ENCODE assay signal across 12 cellular contexts in the genomic region with DNA sequence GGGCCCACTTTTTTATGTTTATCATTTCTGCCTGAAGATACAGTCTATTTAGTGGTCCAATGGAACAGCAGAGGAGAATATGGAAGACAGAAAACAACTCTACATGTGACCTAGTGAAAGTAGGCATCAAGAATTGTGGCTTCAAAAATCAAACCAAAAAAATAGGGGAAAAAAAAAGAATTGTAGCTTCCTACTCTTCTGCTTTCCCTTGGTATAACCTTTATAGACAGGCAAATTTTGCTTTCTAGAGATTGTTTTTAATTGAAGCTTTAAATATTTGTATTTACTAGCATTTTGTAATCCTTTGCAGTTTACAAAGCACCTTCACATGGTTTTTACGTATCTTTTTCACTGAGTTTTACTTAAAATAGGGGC. TPM values are rescaled to one million over a fixed set of nuclear protein-coding genes. Genes with fewer than 3 reads are reported as not detected.
DNase-seq lines count a peak whose midpoint lies in the region; ATAC-seq and TF ChIP-seq lines count a peak whose summit lies in the region.
"Had no signal": no experiment of that assay in that cellular context is flagged by ENCODE, and none has a peak within 500 bp of the region (broad histone marks: within the 10 kb centered on the region; RNA-seq: fewer than 3 reads in every experiment).

No MANE protein-coding gene starts in this region.

- H3K36me3 ChIP-seq in SU-DHL-6 (ENCODE audit: low read length) = peaks cover 24% of the 10 kb centered on the region
- H3K36me3 ChIP-seq in esophagus squamous epithelium = peaks cover 0 to 17% (median 0%) of the 10 kb centered on the region in 3 donors
- H3K36me3 ChIP-seq in thymus (ENCODE audit: control insufficient read depth, insufficient read depth) = peaks cover 9% of the 10 kb centered on the region

- H3K27ac Mint-ChIP-seq in activated CD8-positive, alpha-beta memory T cell treated with anti-CD3 and anti-CD28 coated beads, Interleukin-2, amount 10 ng/mL, durations not matched to agents 7 days and 5 days = peak overlapping the region; percentile 94

- peak overlapping the region; percentile 76 for H3K27ac ChIP-seq in SU-DHL-6 (ENCODE audit: low read depth, low read length)
- H3K27ac ChIP-seq in esophagus squamous epithelium = peak overlapping the region; percentile 74 to 88 (median 84)
- H3K27ac ChIP-seq in thymus (ENCODE audit: low read depth) = peak overlapping the region; percentile 84

- in situ Hi-C loops in GM13976 (cut with MboI; ENCODE audit: low sequenced_read_pairs, unreplicated experiment) = no loop called here

- peak overlapping the region; percentile 60 for H3K4me2 ChIP-seq in SU-DHL-6 (ENCODE audit: low read depth, low read length, poor library complexity, severe bottlenecking)

- intact Hi-C loops in esophagus squamous epithelium (cut with DNase I) = no loop called here

- peaks cover 29% of the 10 kb centered on the region for H3K36me3 Mint-ChIP-seq in activated CD8-positive, alpha-beta memory T cell treated with anti-CD3 and anti-CD28 coated beads, Interleukin-2, amount 10 ng/mL, durations not matched to agents 7 days and 5 days

- TF ChIP-seq POLR2A in esophagus squamous epithelium (IDR thresholded peaks at IDR 0.05) = no peak

- no peaks in the 10 kb centered on the region for H3K9me3 Mint-ChIP-seq in activated CD8-positive, alpha-beta memory T cell treated with anti-CD3 and anti-CD28 coated beads, Interleukin-2, amount 10 ng/mL, durations not matched to agents 7 days and 5 days (ENCODE audit: low read depth)

- H3K79me2 ChIP-seq in SU-DHL-6 (ENCODE audit: insufficient read depth, low read length) = no peaks in the 10 kb centered on the region

- peaks cover 16 to 80% (median 37%) of the 10 kb centered on the region in 3 donors for H3K4me1 ChIP-seq in esophagus squamous epithelium
- peaks cover 24% of the 10 kb centered on the region for H3K4me1 ChIP-seq in thymus (ENCODE audit: control insufficient read depth, insufficient read depth, low read length)

- TF ChIP-seq CTCF in SU-DHL-6 (IDR thresholded peaks at IDR 0.05; ENCODE audit: insufficient read depth, low read length, poor library complexity, severe bottlenecking) (no peak), esophagus squamous epithelium (IDR thresholded peaks at IDR 0.05) (no peak), GM13976 (IDR thresholded peaks at IDR 0.05; ENCODE audit: borderline replicate concordance, control extremely low read depth, extremely low read depth, insufficient read depth, missing control alignments) (no peak)

- H3K4me3 ChIP-seq in SU-DHL-6 (ENCODE audit: insufficient read depth, low read length, poor library complexity, severe bottlenecking) (no peak overlapping the region), esophagus squamous epithelium (peak overlapping the region in 1 of 4 donors; percentile 5), thymus (ENCODE audit: low read length) (peak overlapping the region; percentile 34)

- no peak for DNase-seq in activated CD8-positive, alpha-beta memory T cell treated with anti-CD3 and anti-CD28 coated beads, Interleukin-2, amount 10 ng/mL, durations not matched to agents 7 days and 5 days
- DNase-seq in activated CD8-positive, alpha-beta memory T cell treated with anti-CD3 and anti-CD28 coated beads, Interleukin-2, amount 50 U/mL, for 4 hours = no peak
- DNase-seq in esophagus squamous epithelium (lab: John Stamatoyannopoulos, UW) = no peak
- no peak for DNase-seq in NCI-H82 (lab: John Stamatoyannopoulos, UW)
- DNase-seq in GM13976 (ENCODE audit: low spot score) = no peak
- DNase-seq: foreskin melanocyte had no signal

- H3K27me3 ChIP-seq in SU-DHL-6 (ENCODE audit: low read length) = no peaks in the 10 kb centered on the region
- no peaks in the 10 kb centered on the region for H3K27me3 ChIP-seq in esophagus squamous epithelium
- H3K27me3 ChIP-seq in thymus (ENCODE audit: control insufficient read depth, insufficient read depth) = no peaks in the 10 kb centered on the region

- peak overlapping the region; percentile 74 for H3K4me3 Mint-ChIP-seq in activated CD8-positive, alpha-beta memory T cell treated with anti-CD3 and anti-CD28 coated beads, Interleukin-2, amount 10 ng/mL, durations not matched to agents 7 days and 5 days

- H3K9ac ChIP-seq in SU-DHL-6 (ENCODE audit: low read length) = peak overlapping the region; percentile 13

- H3K4me1 Mint-ChIP-seq in activated CD8-positive, alpha-beta memory T cell treated with anti-CD3 and anti-CD28 coated beads, Interleukin-2, amount 10 ng/mL, durations not matched to agents 7 days and 5 days = peaks cover 57% of the 10 kb centered on the region

- H4K20me1 ChIP-seq in SU-DHL-6 (ENCODE audit: low read depth, low read length) = no peaks in the 10 kb centered on the region

- CTCF ChIA-PET in activated CD8-positive, alpha-beta memory T cell treated with anti-CD3 and anti-CD28 coated beads, Interleukin-2, amount 10 ng/mL, durations not matched to agents 7 days and 5 days (lab: Charles Lee) = interaction anchor here (0.7 to 7.6 kb wide), 12 partner anchors 13 to 252 kb away, joined by 3 to 69 read pairs (median 6); partner anchors contain the start of genes CEP85, PDIK1L and ZNF593

- H3K27me3 Mint-ChIP-seq in activated CD8-positive, alpha-beta memory T cell treated with anti-CD3 and anti-CD28 coated beads, Interleukin-2, amount 10 ng/mL, durations not matched to agents 7 days and 5 days = no peaks in the 10 kb centered on the region

- H3F3A ChIP-seq in SU-DHL-6 (ENCODE audit: insufficient read depth) = peaks cover 14% of the 10 kb centered on the region

- no peak overlapping the region for H2AFZ ChIP-seq in SU-DHL-6 (ENCODE audit: low read depth, low read length, severe bottlenecking)

- H3K9me3 ChIP-seq in SU-DHL-6 (ENCODE audit: insufficient read depth, low read length) (no peaks in the 10 kb centered on the region), esophagus squamous epithelium (no peaks in the 10 kb centered on the region), thymus (ENCODE audit: control insufficient read depth) (no peaks in the 10 kb centered on the region)

- no peak for ATAC-seq in activated CD8-positive, alpha-beta memory T cell treated with anti-CD3 and anti-CD28 coated beads, Interleukin-2, amount 10 ng/mL, durations not matched to agents 7 days and 5 days
- no peak for ATAC-seq in GM19467 (IDR thresholded peaks at IDR 0.05; ENCODE audit: unreplicated experiment)

- H3K9me2 ChIP-seq in SU-DHL-6 (replicated peaks; ENCODE audit: insufficient read depth, low read length) = no peaks in the 10 kb centered on the region

- WGBS in esophagus squamous epithelium, 2 donors = 30 to 50% methylated on average over 1 of the region's 1 CpG
- 6% methylated on average over 1 of the region's 1 CpG for WGBS in thymus

RNA-seq across cellular contexts. Expression of gene PDIK1L, which starts 14.3 kb away (rescaled TPM):
- 10 to 100 TPM; 18.3 to 20.2 TPM for total RNA-seq in activated CD8-positive, alpha-beta memory T cell treated with anti-CD3 and anti-CD28 coated beads, Interleukin-2, amount 10 ng/mL, durations not matched to agents 7 days and 5 days
- 10 to 100 TPM in 2 of 4 donors, 1 to 10 TPM in 2; 5.6 to 14.0 (median 8.3) TPM for total RNA-seq in esophagus squamous epithelium
- 6.1 TPM for polyA plus RNA-seq in thymus

RNA-seq across cellular contexts. Expression of gene FAM110D, which starts 32.9 kb away (rescaled TPM):
- total RNA-seq in activated CD8-positive, alpha-beta memory T cell treated with anti-CD3 and anti-CD28 coated beads, Interleukin-2, amount 10 ng/mL, durations not matched to agents 7 days and 5 days = not detected
- total RNA-seq in esophagus squamous epithelium = 1 to 10 TPM in 2 of 4 donors, under 1 TPM in 2; 0.23 to 5.1 (median 2.0) TPM
- polyA plus RNA-seq in thymus = 2.4 TPM
- total RNA-seq: T-helper 2 cell treated with Interferon-gamma antibody and Interleukin-4, amounts not matched to agents 100 ng/mL and 5 ng/mL, for 36 hours had no signal
- polyA plus RNA-seq: AG04450 had no signal

RNA-seq across cellular contexts. Expression of gene C1orf232, which starts 42.8 kb away (rescaled TPM):
- total RNA-seq in activated CD8-positive, alpha-beta memory T cell treated with anti-CD3 and anti-CD28 coated beads, Interleukin-2, amount 10 ng/mL, durations not matched to agents 7 days and 5 days = not detected
- not detected for total RNA-seq in esophagus squamous epithelium
- polyA plus RNA-seq in thymus = not detected
- total RNA-seq: omental fat pad; T-helper 2 cell treated with Interferon-gamma antibody and Interleukin-4, amounts not matched to agents 100 ng/mL and 5 ng/mL, for 36 hours had no signal
- polyA plus RNA-seq: AG04450 had no signal

RNA-seq across cellular contexts. Expression of gene ZNF593, which starts 43.8 kb away (rescaled TPM):
- 10 to 100 TPM; 40.1 to 48.1 TPM for total RNA-seq in activated CD8-positive, alpha-beta memory T cell treated with anti-CD3 and anti-CD28 coated beads, Interleukin-2, amount 10 ng/mL, durations not matched to agents 7 days and 5 days
- total RNA-seq in esophagus squamous epithelium = 10 to 100 TPM; 19.2 to 45.6 (median 24.7) TPM
- polyA plus RNA-seq in thymus = 79.0 TPM

RNA-seq across cellular contexts. Expression of gene ZNF593OS, which starts 45.7 kb away (rescaled TPM):
- total RNA-seq in activated CD8-positive, alpha-beta memory T cell treated with anti-CD3 and anti-CD28 coated beads, Interleukin-2, amount 10 ng/mL, durations not matched to agents 7 days and 5 days = not detected
- total RNA-seq in esophagus squamous epithelium = not detected
- polyA plus RNA-seq in thymus = 0.87 TPM
- total RNA-seq: omental fat pad; T-helper 2 cell treated with Interferon-gamma antibody and Interleukin-4, amounts not matched to agents 100 ng/mL and 5 ng/mL, for 36 hours had no signal
- polyA plus RNA-seq: AG04450 had no signal
